ENCODE assay signal across 4 cellular contexts in the genomic region with DNA sequence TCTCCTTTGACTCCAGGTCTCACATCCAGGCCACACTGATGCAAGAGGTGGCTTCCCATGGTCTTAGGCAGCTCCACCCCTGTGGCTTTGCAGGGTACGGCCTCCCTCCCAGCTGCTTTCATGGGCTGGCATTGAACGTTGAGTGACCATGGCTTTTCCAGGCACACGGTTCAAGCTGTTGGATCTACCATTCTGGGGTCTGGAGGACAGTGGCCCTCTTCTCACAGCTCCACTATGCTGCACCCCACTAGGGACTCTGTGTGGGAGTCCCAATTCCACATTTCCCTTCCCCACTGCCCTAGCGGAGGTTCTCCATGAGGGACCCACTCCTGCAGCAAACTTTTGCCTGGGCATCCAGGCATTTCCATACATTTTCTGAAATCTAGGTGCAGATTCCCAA. TPM values are rescaled to one million over a fixed set of nuclear protein-coding genes. Genes with fewer than 3 reads are reported as not detected.
"Had no signal": no experiment of that assay in that cellular context is flagged by ENCODE, and none has a peak within 500 bp of the region (broad histone marks: within the 10 kb centered on the region; RNA-seq: fewer than 3 reads in every experiment).

No MANE protein-coding gene starts in this region.

RNA-seq across cellular contexts. Expression of a gene that starts 27.1 kb away (rescaled TPM):
- total RNA-seq: liver, lung microvascular endothelial cell, mononuclear cell, myocyte had no signal
